In genomic region chr3:9901967-9902366, GRCh38 we compare ENCODE assay signal across 1 cellular context.
TF ChIP-seq lines count a peak whose summit lies in the region.

No MANE protein-coding gene starts in this region.

TF ChIP-seq in K562, 482 proteins besides CTCF, POLR2A, EP300 and RAD21:
- TF ChIP-seq HNRNPL (IDR thresholded peaks at IDR 0.05; ENCODE audit: low read depth, low read length) (no peak), THAP7 (CRISPR knock-in tag; IDR thresholded peaks at IDR 0.05) (no peak), ADNP (tag; IDR thresholded peaks at IDR 0.05) (no peak), ATF4 (CRISPR knock-in tag; IDR thresholded peaks at IDR 0.05) (no peak), ZBTB17 (CRISPR knock-in tag; IDR thresholded peaks at IDR 0.05) (0 out of 2 replicates have a peak, but pooled peaks have one; percentile 24), RB1 (IDR thresholded peaks at IDR 0.05; ENCODE audit: low read depth) (no peak), RREB1 (CRISPR knock-in tag; IDR thresholded peaks at IDR 0.05) (no peak), NUFIP1 (IDR thresholded peaks at IDR 0.05; ENCODE audit: partially characterized antibody) (no peak), CREB1 (IDR thresholded peaks at IDR 0.05) (no peak), CREB1 (CRISPR knock-in tag; IDR thresholded peaks at IDR 0.05) (no peak), FOXP4 (CRISPR knock-in tag; IDR thresholded peaks at IDR 0.05; ENCODE audit: borderline replicate concordance) (0 out of 2 replicates have a peak, but pooled peaks have one; percentile 41), SRSF1 (IDR thresholded peaks at IDR 0.05; ENCODE audit: low read depth, low read length) (no peak)
TF ChIP-seq in K562: peak in this region for 2.
